8 cellular contexts compared by ENCODE assay signal in genomic region chr1:38586993-38587646, GRCh38.
DNase-seq lines count a peak whose midpoint lies in the region; ATAC-seq, FAIRE-seq and TF ChIP-seq lines count a peak whose summit lies in the region.

No MANE protein-coding gene starts in this region.

- H3K4me1 Mint-ChIP-seq in T-cell, result peaks cover 10 to 16% (median 14%) of the 10 kb centered on the region in 3 donors

- CTCF ChIA-PET in T-cell (lab: Charles Lee), result interaction anchor here in 1 of 2 donors (1.2 kb wide), 1 partner anchor 97 kb away, joined by 3 read pairs; no protein-coding TSS in a partner anchor
- CTCF ChIA-PET in K562 (lab: Yijun Ruan, JAX; ENCODE audit: low intra/inter-chr PET ratio), result no interaction called here

- H3K27ac ChIP-seq in K562 (ENCODE audit: extremely low read depth, low read depth, low read length), result no peak overlapping the region

- H3K27me3 ChIP-seq in BE2C (no peaks in the 10 kb centered on the region), HAP-1 (ENCODE audit: low read depth) (peaks cover 5% of the 10 kb centered on the region; the same call in 1 of the 2 replicates), K562 (ENCODE audit: control insufficient read depth in 2 of 2, insufficient read depth in 2 of 2, low read length in 2 of 2) (no peaks in the 10 kb centered on the region), kidney epithelial cell (ENCODE audit: control insufficient read depth, insufficient read depth, low read length) (no peaks in the 10 kb centered on the region)

- H3K27ac Mint-ChIP-seq in T-cell, result no peak overlapping the region

- no peaks in the 10 kb centered on the region for H3K79me2 ChIP-seq in K562 (ENCODE audit: control insufficient read depth, insufficient read depth, low read length)

- FAIRE-seq in K562 (lab: Jason Lieb, UNC) (peak; percentile 89), RCC 7860 (lab: Jason Lieb, UNC) (no peak)

- H3K36me3 ChIP-seq in BE2C (no peaks in the 10 kb centered on the region), HAP-1 (replicated peaks) (no peaks in the 10 kb centered on the region), K562 (ENCODE audit: control insufficient read depth, insufficient read depth, low read length) (no peaks in the 10 kb centered on the region), kidney epithelial cell (ENCODE audit: control insufficient read depth, insufficient read depth, low read length) (no peaks in the 10 kb centered on the region)

- intact Hi-C loops in K562 (cut with micrococcal nuclease), result loop anchor here (5.0 to 10.0 kb wide), 3 partner anchors 90 to 542 kb away; partner anchors contain the start of gene POU3F1

- DNase-seq in BE2C (peak; percentile 52), HAP-1 (ENCODE audit: low spot score in 2 of 2) (peak; percentile 18 to 75), T-cell (peak in 31 of 34 experiments; percentile 11 to 60 (median 29)), K562 (ENCODE audit: extremely low read depth in 1 of 4, low spot score in 3 of 4) (peak; percentile 77 to 88 (median 87)), kidney epithelial cell (ENCODE audit: low read depth) (no peak), RCC 7860 (ENCODE audit: low spot score) (no peak)
- peak; percentile 22 to 56 (median 30) for DNase-seq in stimulated activated CD4-positive, alpha-beta T cell treated with anti-CD3 and anti-CD28 coated beads, TNF-alpha, amount 100 ng/mL, for 24 hours (ENCODE audit: low read depth in 3 of 3)

- BruUV-seq in K562 (replicated peaks; lab: Mats Ljungman, UMichigan), result no TSS peak

- H3K9me3 Mint-ChIP-seq in T-cell, result no peaks in the 10 kb centered on the region

- peak; percentile 86 to 95 for TF ChIP-seq RAD21 in K562 (CRISPR knock-in tag; conservative IDR thresholded peaks at IDR 0.05 in 1 of 2, IDR thresholded peaks at IDR 0.05 in 1 of 2)

- no peaks in the 10 kb centered on the region for H3K9me1 ChIP-seq in K562 (ENCODE audit: control insufficient read depth, insufficient read depth, low read length)

- H3K4me1 ChIP-seq in BE2C, result no peaks in the 10 kb centered on the region
- H3K4me1 ChIP-seq in HAP-1, result no peaks in the 10 kb centered on the region
- H3K4me1 ChIP-seq in K562 (replicated peaks in 1 of 2; ENCODE audit: control insufficient read depth in 2 of 2, insufficient read depth in 2 of 2, low read length in 2 of 2), result no peaks in the 10 kb centered on the region; a peak in 2 of 5 replicates

- peak; percentile 45 to 66 (median 53) for ATAC-seq in T-cell (replicated peaks in 1 of 4)
- ATAC-seq in K562, result peak; percentile 95
- no peak for ATAC-seq in HG02852 (IDR thresholded peaks at IDR 0.05; ENCODE audit: unreplicated experiment)

- TF ChIP-seq CTCF in BE2C (IDR thresholded peaks at IDR 0.05; ENCODE audit: low read depth, low read length), result peak; percentile 85
- TF ChIP-seq CTCF in K562 (IDR thresholded peaks at IDR 0.05 in 2 of 3, conservative IDR thresholded peaks at IDR 0.05 in 1 of 3; ENCODE audit: insufficient read depth in 2 of 3, low read depth in 1 of 3, low read length in 3 of 3), result peak; percentile 94 to 99 (median 97)
- peak; percentile 83 for TF ChIP-seq CTCF in kidney epithelial cell (IDR thresholded peaks at IDR 0.05; ENCODE audit: insufficient read depth, low read length, poor library complexity, severe bottlenecking)

- 9% methylated on average over 9 of the region's 9 CpGs for whole genome bisulfite sequencing in K562 (ENCODE audit: insufficient coverage, low coverage, missing lambda C conversion rate)

- no peak overlapping the region for H3K4me3 ChIP-seq in BE2C (ENCODE audit: low read depth, low read length)
- H3K4me3 ChIP-seq in HAP-1, result no peak overlapping the region
- H3K4me3 ChIP-seq in K562, result 0 out of 2 replicates have a peak overlapping the region, but pooled peaks have one; percentile 6
- no peak overlapping the region for H3K4me3 ChIP-seq in kidney epithelial cell (ENCODE audit: low read depth, low read length)

- POLR2A ChIA-PET in T-cell (lab: Charles Lee), result no interaction called here
- POLR2A ChIA-PET in K562 (lab: Yijun Ruan, JAX), result interaction anchor here (0.6 kb wide), 1 partner anchor 237 kb away, joined by 3 read pairs; no protein-coding TSS in a partner anchor

- H3K4me3 Mint-ChIP-seq in T-cell, result no peak overlapping the region

- no peak for TF ChIP-seq EP300 in K562 (IDR thresholded peaks at IDR 0.05; ENCODE audit: low read length)

- TF ChIP-seq POLR2A in K562 (conservative IDR thresholded peaks at IDR 0.05), result no peak

- peak overlapping the region; percentile 61 for H3K4me2 ChIP-seq in K562 (ENCODE audit: insufficient read depth, low read length)

- H3K9ac ChIP-seq in K562 (ENCODE audit: insufficient read depth in 1 of 2, low read depth in 2 of 2, low read length in 2 of 2), result no peak overlapping the region

- in situ Hi-C loops in HAP-1 (cut with MboI; ENCODE audit: low sequenced_read_pairs) (loop anchor here (25.0 kb wide), 1 partner anchor 550 kb away; the partner anchor contains the start of gene POU3F1), K562 (cut with MboI) (loop anchor here (10.0 to 25.0 kb wide), 2 partner anchors 222 to 550 kb away; partner anchors contain the start of gene POU3F1)

- no peaks in the 10 kb centered on the region for H3K36me3 Mint-ChIP-seq in T-cell

- H3K9me3 ChIP-seq in BE2C (no peaks in the 10 kb centered on the region), HAP-1 (peaks cover 3% of the 10 kb centered on the region; the same call in 1 of the 2 replicates), K562 (replicated peaks; ENCODE audit: control insufficient read depth, insufficient read depth, low read depth, low read length) (no peaks in the 10 kb centered on the region)

- peaks cover 3 to 11% of the 10 kb centered on the region in 2 donors for H3K27me3 Mint-ChIP-seq in T-cell

- H4K20me1 ChIP-seq in K562 (replicated peaks; ENCODE audit: control insufficient read depth, insufficient read depth, low read length), result no peaks in the 10 kb centered on the region; the same call in 1 of the 2 replicates

- H2AFZ ChIP-seq in K562 (ENCODE audit: low read depth, low read length), result peak overlapping the region; percentile 77

TF ChIP-seq in K562, 482 proteins besides CTCF, POLR2A, EP300 and RAD21 (continues in another document):
- TF ChIP-seq ZNF263 (CRISPR knock-in tag; IDR thresholded peaks at IDR 0.05; ENCODE audit: borderline replicate concordance) (no peak), MECOM (CRISPR knock-in tag; IDR thresholded peaks at IDR 0.05) (no peak), THRA (IDR thresholded peaks at IDR 0.05) (no peak), KDM1A (IDR thresholded peaks at IDR 0.05) (no peak), POLR3A (IDR thresholded peaks at IDR 0.05; ENCODE audit: borderline replicate concordance, extremely low read depth, insufficient read depth, insufficient read length) (no peak), ZNF398 (CRISPR knock-in tag; IDR thresholded peaks at IDR 0.05) (no peak), FOXM1 (IDR thresholded peaks at IDR 0.05; ENCODE audit: low read depth) (no peak), FOXM1 (CRISPR knock-in tag; IDR thresholded peaks at IDR 0.05; ENCODE audit: low read depth) (no peak), E2F3 (CRISPR knock-in tag; IDR thresholded peaks at IDR 0.05) (no peak), ZNF282 (CRISPR knock-in tag; IDR thresholded peaks at IDR 0.05) (no peak), CBX2 (IDR thresholded peaks at IDR 0.05; ENCODE audit: insufficient read depth, low read length, poor library complexity, severe bottlenecking) (no peak), HDAC2 (IDR thresholded peaks at IDR 0.05) (no peak), ELF1 (tag; IDR thresholded peaks at IDR 0.05) (no peak), MAX (CRISPR knock-in tag; IDR thresholded peaks at IDR 0.05) (no peak), ATF6 (CRISPR knock-in tag; IDR thresholded peaks at IDR 0.05) (no peak)

Comparison
In these comparisons a context has a peak if more than half of its experiments do, and no peak if none do; other contexts are left out.
1. DNase-seq: peak in BE2C (single experiment), HAP-1 (2 of 2), T-cell (31 of 34), K562 (4 of 4) and stimulated activated CD4-positive, alpha-beta T cell treated with anti-CD3 and anti-CD28 coated beads, TNF-alpha, amount 100 ng/mL, for 24 hours (3 of 3); none in kidney epithelial cell (single experiment) and RCC 7860 (single experiment).
2. Peak in every context shown above with its lines, with median percentiles within 50 percentile points of each other: CTCF ChIP-seq.